In the genomic region with DNA sequence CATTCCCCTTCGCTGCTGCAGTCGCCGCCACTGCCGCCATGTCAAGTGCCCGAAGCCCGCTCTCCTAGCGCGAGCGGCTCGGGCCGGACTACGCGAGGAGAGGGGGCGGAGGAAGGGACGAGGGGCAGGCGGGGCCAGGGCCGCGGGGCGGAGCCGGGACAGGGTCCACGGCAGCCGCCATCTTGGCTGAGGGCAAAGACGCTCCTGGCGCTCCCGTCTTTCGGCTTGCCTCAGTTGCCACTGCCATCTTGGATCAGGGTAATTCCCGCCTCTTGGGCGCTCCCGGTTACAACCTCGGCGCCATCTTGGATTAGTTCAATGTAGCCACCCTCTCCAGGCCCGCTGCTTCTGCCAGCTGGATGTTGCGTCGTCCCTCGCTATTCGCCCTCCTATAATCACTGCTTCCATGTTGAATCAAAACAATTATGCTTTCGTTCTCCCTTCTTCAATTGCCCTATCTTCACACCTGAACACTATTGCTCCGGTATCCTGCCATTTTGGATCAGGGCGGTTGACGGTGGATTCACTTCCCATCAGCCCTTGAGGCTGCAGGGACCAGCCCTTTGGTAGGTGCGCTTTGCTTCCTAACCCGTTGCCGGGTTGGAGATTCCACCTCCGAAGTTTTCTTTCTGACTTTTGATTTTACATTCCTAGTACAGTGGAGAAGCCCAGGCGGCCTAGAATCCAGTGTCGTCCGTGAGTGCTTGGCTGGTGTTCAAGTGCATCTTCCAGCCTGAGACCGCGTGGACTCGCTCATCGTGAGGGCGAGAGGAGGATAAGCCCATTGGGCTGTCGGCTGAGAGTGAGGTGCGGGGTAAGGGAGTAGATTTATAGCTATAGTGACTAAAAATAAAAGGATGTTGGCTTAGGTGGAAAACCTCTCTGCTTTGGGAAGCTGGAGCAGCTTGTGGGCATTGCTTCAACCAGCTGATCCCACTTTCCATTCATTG, we compare ENCODE assay signal across 8 cellular contexts. TPM values are rescaled to one million over a fixed set of nuclear protein-coding genes. Genes with fewer than 3 reads are reported as not detected.
DNase-seq lines count a peak whose midpoint lies in the region; ATAC-seq and TF ChIP-seq lines count a peak whose summit lies in the region.

A gene with protein sequence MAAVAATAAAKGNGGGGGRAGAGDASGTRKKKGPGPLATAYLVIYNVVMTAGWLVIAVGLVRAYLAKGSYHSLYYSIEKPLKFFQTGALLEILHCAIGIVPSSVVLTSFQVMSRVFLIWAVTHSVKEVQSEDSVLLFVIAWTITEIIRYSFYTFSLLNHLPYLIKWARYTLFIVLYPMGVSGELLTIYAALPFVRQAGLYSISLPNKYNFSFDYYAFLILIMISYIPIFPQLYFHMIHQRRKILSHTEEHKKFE (minus strand): TSS at position 66 of the 950 bp plus-strand sequence. CDS start 26 bp downstream, at position 40.

- DNase-seq in Daoy (ENCODE audit: low read depth), result peak; percentile 99
- DNase-seq in GOT3 (lab: John Stamatoyannopoulos, UW), result peak; percentile 89
- DNase-seq in LNCaP clone FGC (ENCODE audit: low read depth), result peak; percentile 96
- DNase-seq in RWPE1 (ENCODE audit: low spot score), result peak; percentile 90
- peak; percentile 97 for DNase-seq in fibroblast of mammary gland (ENCODE audit: low read depth)
- DNase-seq in naive thymus-derived CD8-positive, alpha-beta T cell, result peak; percentile 89 to 95 (median 91)
- peak; percentile 87 to 92 (median 89) for DNase-seq in stimulated activated naive CD4-positive, alpha-beta T cell (lab: John Stamatoyannopoulos, UW)

- H3K36me3 Mint-ChIP-seq in activated T-helper 17 cell treated with anti-CD3 and anti-CD28 coated beads, Interleukin-2, amount 50 U/mL, for 72 hours (ENCODE audit: low read depth), result peaks cover 27% of the 10 kb centered on the region
- H3K36me3 Mint-ChIP-seq in naive thymus-derived CD8-positive, alpha-beta T cell, result peaks cover 7 to 28% (median 21%) of the 10 kb centered on the region in 3 donors

- CTCF ChIA-PET in RWPE1 (lab: Yijun Ruan, JAX), result interaction anchor here (0.6 to 1.5 kb wide), 4 partner anchors 21 to 155 kb away, joined by 3 to 4 read pairs (median 4); no protein-coding TSS in a partner anchor

- TF ChIP-seq CTCF in LNCaP clone FGC (IDR thresholded peaks at IDR 0.05; ENCODE audit: control insufficient read depth, extremely low read depth, insufficient read depth) (no peak), RWPE1 (conservative IDR thresholded peaks at IDR 0.05; ENCODE audit: low read depth) (no peak), fibroblast of mammary gland (conservative IDR thresholded peaks at IDR 0.05; ENCODE audit: control insufficient read depth, insufficient read depth, low read depth, low read length) (no peak)

- peak within 1 kb of the TSS; percentile 75 for H3K4me3 ChIP-seq in LNCaP clone FGC (ENCODE audit: low read depth, low read length)
- peak within 1 kb of the TSS; percentile 96 for H3K4me3 ChIP-seq in fibroblast of mammary gland (ENCODE audit: control insufficient read depth, low read depth, low read length)

- POLR2A ChIA-PET in RWPE1 (lab: Yijun Ruan, JAX; ENCODE audit: low non-redundant PET), result interaction anchor here (1.0 to 1.5 kb wide), 3 partner anchors 20 to 1169 kb away, joined by 3 to 6 read pairs (median 3); partner anchors contain the start of gene WDR5B
- POLR2A ChIA-PET in naive thymus-derived CD8-positive, alpha-beta T cell (lab: Charles Lee), result interaction anchor here (0.5 to 2.1 kb wide), 6 partner anchors 9 to 1135 kb away, joined by 3 to 6 read pairs (median 3); partner anchors contain the start of gene SEC22A

- H3K4me3 Mint-ChIP-seq in activated T-helper 17 cell treated with anti-CD3 and anti-CD28 coated beads, Interleukin-2, amount 50 U/mL, for 72 hours, result no peak within 1 kb of the TSS
- peak within 1 kb of the TSS in 6 of 10 donors; percentile 79 to 92 (median 88) for H3K4me3 Mint-ChIP-seq in naive thymus-derived CD8-positive, alpha-beta T cell

- H3K9me3 Mint-ChIP-seq in activated T-helper 17 cell treated with anti-CD3 and anti-CD28 coated beads, Interleukin-2, amount 50 U/mL, for 72 hours, result no peaks in the 10 kb centered on the region
- H3K9me3 Mint-ChIP-seq in naive thymus-derived CD8-positive, alpha-beta T cell, result peaks cover 0 to 9% (median 6%) of the 10 kb centered on the region in 9 donors

- peak within 1 kb of the TSS; percentile 95 for H3K27ac ChIP-seq in RWPE1

- peaks cover 7% of the 10 kb centered on the region for H3K4me1 Mint-ChIP-seq in activated T-helper 17 cell treated with anti-CD3 and anti-CD28 coated beads, Interleukin-2, amount 50 U/mL, for 72 hours
- H3K4me1 Mint-ChIP-seq in naive thymus-derived CD8-positive, alpha-beta T cell, result peaks cover 16 to 23% (median 17%) of the 10 kb centered on the region in 4 donors

- H3K27me3 Mint-ChIP-seq in activated T-helper 17 cell treated with anti-CD3 and anti-CD28 coated beads, Interleukin-2, amount 50 U/mL, for 72 hours, result no peaks in the 10 kb centered on the region
- H3K27me3 Mint-ChIP-seq in naive thymus-derived CD8-positive, alpha-beta T cell, result no peaks in the 10 kb centered on the region

- ATAC-seq in activated T-helper 17 cell treated with anti-CD3 and anti-CD28 coated beads, Interleukin-2, amount 50 U/mL, for 72 hours (replicated peaks), result peak; percentile 94
- peak; percentile 91 to 93 for ATAC-seq in naive thymus-derived CD8-positive, alpha-beta T cell

- H3K27ac Mint-ChIP-seq in activated T-helper 17 cell treated with anti-CD3 and anti-CD28 coated beads, Interleukin-2, amount 50 U/mL, for 72 hours, result peak within 1 kb of the TSS; percentile 77
- H3K27ac Mint-ChIP-seq in naive thymus-derived CD8-positive, alpha-beta T cell, result peak within 1 kb of the TSS; percentile 59 to 96 (median 88)

RNA-seq across cellular contexts. Expression of the gene that starts here (rescaled TPM):
- 23.1 and 26.7 TPM in 2 replicates for total RNA-seq in Daoy (2014; rRNA removed; shearing (Covaris generic))
- 10 to 100 TPM; 22.4 to 31.3 TPM for total RNA-seq in activated T-helper 17 cell treated with anti-CD3 and anti-CD28 coated beads, Interleukin-2, amount 50 U/mL, for 72 hours
- total RNA-seq in naive thymus-derived CD8-positive, alpha-beta T cell, result 10 to 100 TPM; 26.1 to 28.9 TPM
- polyA plus RNA-seq in naive thymus-derived CD8-positive, alpha-beta T cell, result 10 to 100 TPM; 16.0 to 20.5 (median 20.1) TPM

Comparison
In these comparisons a context has a peak if more than half of its experiments do, and no peak if none do; other contexts are left out.
1. Peak in every context shown above with its lines: DNase-seq, ATAC-seq, H3K4me3 ChIP-seq and H3K27ac ChIP-seq.